27 cellular contexts compared by ENCODE assay signal in genomic region chr13:39274926-39275325, GRCh38.
"Had no signal": no experiment of that assay in that cellular context is flagged by ENCODE, and none has a peak within 500 bp of the region (broad histone marks: within the 10 kb centered on the region; RNA-seq: fewer than 3 reads in every experiment).

No MANE protein-coding gene starts in this region.

- ATAC-seq: esophagus mucosa; gastrocnemius medialis; lower lobe of right lung; naive thymus-derived CD8-positive, alpha-beta T cell; psoas muscle; stimulated activated naive B cell treated with anti-CD40 and anti-IgM and Interleukin-4, amounts not matched to agents 10 μg/mL and 1 μg/mL and 100 μg/mL, for 72 hours; stimulated activated naive CD8-positive, alpha-beta T cell treated with anti-CD3 and anti-CD28 coated beads, Interleukin-15, amount 100 ng/mL, for 72 hours; upper lobe of right lung had no signal

- H3K36me3 Mint-ChIP-seq: naive thymus-derived CD8-positive, alpha-beta T cell had no signal

- H3K9me3 Mint-ChIP-seq: endodermal cell; naive thymus-derived CD8-positive, alpha-beta T cell; stimulated activated naive CD8-positive, alpha-beta T cell treated with anti-CD3 and anti-CD28 coated beads, Interleukin-15, amount 100 ng/mL, for 72 hours had no signal

- H3K36me3 ChIP-seq: gastrocnemius medialis, lower lobe of right lung, ovary, right lobe of liver, suprapubic skin, transverse colon, upper lobe of right lung, uterus had no signal

- H3K4me1 ChIP-seq: gastrocnemius medialis, left lung, lower lobe of right lung, psoas muscle, right lobe of liver, suprapubic skin, upper lobe of right lung, uterus had no signal

- DNase-seq: effector CD8-positive, alpha-beta T cell; endodermal cell; foreskin fibroblast; gastrocnemius medialis; head of caudate nucleus; kidney; left lung; lower lobe of right lung; naive thymus-derived CD8-positive, alpha-beta T cell; occipital lobe; ovary; posterior cingulate gyrus; psoas muscle; right lobe of liver; small intestine; stimulated activated CD4-positive, alpha-beta T cell treated with anti-CD3 and anti-CD28 coated beads, Interleukin-15, amount 100 ng/mL, for 24 hours; stimulated activated CD4-positive, alpha-beta T cell treated with anti-CD3 and anti-CD28 coated beads, Interleukin-2, amount 100 ng/mL, for 48 hours; stimulated activated naive B cell treated with anti-CD40 and anti-IgM and Interleukin-4, amounts not matched to agents 10 μg/mL and 1 μg/mL and 100 μg/mL, for 72 hours; stimulated activated naive CD8-positive, alpha-beta T cell treated with anti-CD3 and anti-CD28 coated beads, Interleukin-15, amount 100 ng/mL, for 72 hours; transverse colon; upper lobe of right lung; uterus had no signal

- H3K79me2 ChIP-seq: hepatocyte had no signal

- H3K9me3 ChIP-seq: gastrocnemius medialis, left lung, lower lobe of right lung, ovary, psoas muscle, right lobe of liver, suprapubic skin, transverse colon, upper lobe of right lung, uterus had no signal

- H3K27me3 ChIP-seq: gastrocnemius medialis, hepatocyte, left lung, ovary, right lobe of liver, suprapubic skin, transverse colon, upper lobe of right lung, uterus had no signal

- H3K27ac ChIP-seq: epithelial cell of prostate, gastrocnemius medialis, hepatocyte, left lung, lower lobe of right lung, ovary, psoas muscle, right lobe of liver, suprapubic skin, transverse colon, upper lobe of right lung, uterus had no signal

- H3K27me3 Mint-ChIP-seq: dendritic cell treated with granulocyte-macrophage colony-stimulating factor and Interleukin-4, amounts not matched to agents 40 ng/mL and 50 ng/mL, for 4 days had no signal

- H3K4me3 Mint-ChIP-seq: dendritic cell treated with granulocyte-macrophage colony-stimulating factor and Interleukin-4, amounts not matched to agents 40 ng/mL and 50 ng/mL, for 4 days; endodermal cell; naive thymus-derived CD8-positive, alpha-beta T cell; stimulated activated naive B cell treated with anti-CD40 and anti-IgM and Interleukin-4, amounts not matched to agents 10 μg/mL and 1 μg/mL and 100 μg/mL, for 72 hours; stimulated activated naive CD8-positive, alpha-beta T cell treated with anti-CD3 and anti-CD28 coated beads, Interleukin-15, amount 100 ng/mL, for 72 hours had no signal

- H3K4me3 ChIP-seq: gastrocnemius medialis, hepatocyte, left lung, lower lobe of right lung, ovary, psoas muscle, right lobe of liver, suprapubic skin, transverse colon, upper lobe of right lung, uterus had no signal

- H3K4me1 Mint-ChIP-seq: naive thymus-derived CD8-positive, alpha-beta T cell; stimulated activated naive B cell treated with anti-CD40 and anti-IgM and Interleukin-4, amounts not matched to agents 10 μg/mL and 1 μg/mL and 100 μg/mL, for 72 hours; stimulated activated naive CD8-positive, alpha-beta T cell treated with anti-CD3 and anti-CD28 coated beads, Interleukin-15, amount 100 ng/mL, for 72 hours had no signal

- H3K27ac Mint-ChIP-seq: dendritic cell treated with granulocyte-macrophage colony-stimulating factor and Interleukin-4, amounts not matched to agents 40 ng/mL and 50 ng/mL, for 4 days; endodermal cell; naive thymus-derived CD8-positive, alpha-beta T cell; stimulated activated naive B cell treated with anti-CD40 and anti-IgM and Interleukin-4, amounts not matched to agents 10 μg/mL and 1 μg/mL and 100 μg/mL, for 72 hours; stimulated activated naive CD8-positive, alpha-beta T cell treated with anti-CD3 and anti-CD28 coated beads, Interleukin-15, amount 100 ng/mL, for 72 hours had no signal
